In genomic region chr4:2457481-2458295, GRCh38 we compare ENCODE assay signal across 20 cellular contexts. TPM values are rescaled to one million over a fixed set of nuclear protein-coding genes. Genes with fewer than 3 reads are reported as not detected.
DNase-seq lines count a peak whose midpoint lies in the region; ATAC-seq, FAIRE-seq and TF ChIP-seq lines count a peak whose summit lies in the region.
"Had no signal": no experiment of that assay in that cellular context is flagged by ENCODE, and none has a peak within 500 bp of the region (broad histone marks: within the 10 kb centered on the region; RNA-seq: fewer than 3 reads in every experiment).

No MANE protein-coding gene starts in this region.

- peak overlapping the region in 1 of 4 donors; percentile 53 for H3K27ac ChIP-seq in pancreas
- no peak overlapping the region for H3K27ac ChIP-seq in OCI-LY7 (ENCODE audit: low read depth, low read length, poor library complexity, severe bottlenecking)
- H3K27ac ChIP-seq: HL-60, SJSA1 had no signal

- CTCF ChIA-PET in OCI-LY7 (lab: Charles Lee; ENCODE audit: unreplicated experiment), result no interaction called here

- peak overlapping the region; percentile 3 for H3K9ac ChIP-seq in NT2/D1 (ENCODE audit: insufficient read length, low read depth)

- no peak overlapping the region for H2AFZ ChIP-seq in OCI-LY7 (ENCODE audit: low read length)

- no peak overlapping the region for H3K4me2 ChIP-seq in OCI-LY7 (ENCODE audit: low read length)

- ATAC-seq in left colon (peak; percentile 30), pancreas (peak; percentile 83 to 94 (median 88))

- intact Hi-C loops in left colon (cut with DNase I, micrococcal nuclease), result no loop called here
- intact Hi-C loops in pancreas (cut with DNase I), result no loop called here
- intact Hi-C loops in OCI-LY7 (cut with micrococcal nuclease; ENCODE audit: unreplicated experiment), result no loop called here

- no peaks in the 10 kb centered on the region for H3K9me2 ChIP-seq in OCI-LY7 (ENCODE audit: insufficient read depth, low read length)

- peak; percentile 46 for DNase-seq in H7
- DNase-seq in NT2/D1 (ENCODE audit: low read depth, low spot score), result no peak
- no peak for DNase-seq in left colon
- DNase-seq in pancreas, result peak in 5 of 6 donors; percentile 66 to 85 (median 69)
- DNase-seq in stimulated activated CD4-positive, alpha-beta T cell treated with anti-CD3 and anti-CD28 coated beads, Interleukin-4, amount 100 ng/mL, for 4 hours, result no peak
- DNase-seq in NCI-H1930 (lab: John Stamatoyannopoulos, UW), result no peak
- DNase-seq in OCI-LY7 (ENCODE audit: low spot score), result no peak
- DNase-seq in COLO829 (ENCODE audit: low spot score), result no peak
- DNase-seq: Caco-2, GF-D8, NCI-H1694, NCI-H510A treated with DMSO at 0.1 percent for 48 hours, NCI-H774 had no signal

- no peaks in the 10 kb centered on the region for H3K79me2 ChIP-seq in OCI-LY7 (ENCODE audit: insufficient read depth, low read depth, low read length)

- no peaks in the 10 kb centered on the region for H3K36me3 ChIP-seq in H7 (replicated peaks; ENCODE audit: control insufficient read depth, insufficient read depth, low read length)
- no peaks in the 10 kb centered on the region for H3K36me3 ChIP-seq in NT2/D1 (ENCODE audit: insufficient read depth, insufficient read length, low read length)
- H3K36me3 ChIP-seq in pancreas, result no peaks in the 10 kb centered on the region
- no peaks in the 10 kb centered on the region for H3K36me3 ChIP-seq in OCI-LY7 (ENCODE audit: insufficient read depth, low read length)
- H3K36me3 ChIP-seq: BE2C, HAP-1, SJSA1 had no signal

- POLR2A ChIA-PET in OCI-LY7 (lab: Charles Lee), result interaction anchor here (0.6 to 0.7 kb wide), 2 partner anchors 225 to 557 kb away, joined by 3 to 4 read pairs; no protein-coding TSS in a partner anchor

- WGBS in pancreas, 2 donors, result 59 to 72% methylated on average over 24 of the region's 24 CpGs

- BruUV-seq in OCI-LY7 (replicated peaks; lab: Mats Ljungman, UMichigan), result no TSS peak

- FAIRE-seq in pancreas (lab: Jason Lieb, UNC), result no peak
- FAIRE-seq: A204.1, HTR-8/SVneo had no signal

- H3K4me3 ChIP-seq in H7 (ENCODE audit: insufficient read depth, low read depth, low read length), result no peak overlapping the region
- no peak overlapping the region for H3K4me3 ChIP-seq in NT2/D1 (ENCODE audit: insufficient read length, low read depth)
- peak overlapping the region in 1 of 4 donors; percentile 1 for H3K4me3 ChIP-seq in pancreas
- H3K4me3 ChIP-seq in OCI-LY7 (ENCODE audit: low read depth, low read length, poor library complexity, severe bottlenecking), result no peak overlapping the region
- H3K4me3 ChIP-seq: HAP-1, SJSA1 had no signal

- H3K27me3 ChIP-seq in H7 (ENCODE audit: control insufficient read depth, insufficient read depth, low read length), result peaks cover 11% of the 10 kb centered on the region
- peaks cover 14% of the 10 kb centered on the region for H3K27me3 ChIP-seq in NT2/D1 (ENCODE audit: insufficient read depth, insufficient read length)
- H3K27me3 ChIP-seq in pancreas, result no peaks in the 10 kb centered on the region
- H3K27me3 ChIP-seq: BE2C, SJSA1 had no signal

- H3K4me1 ChIP-seq in NT2/D1 (ENCODE audit: insufficient read depth, insufficient read length) (peaks cover 12% of the 10 kb centered on the region), pancreas (peaks cover 0 to 4% (median 3%) of the 10 kb centered on the region in 3 donors), OCI-LY7 (ENCODE audit: insufficient read depth, low read length, poor library complexity, severe bottlenecking) (peaks cover 7% of the 10 kb centered on the region)
- H3K4me1 ChIP-seq: Caco-2 had no signal

- no peak for TF ChIP-seq CTCF in pancreas (IDR thresholded peaks at IDR 0.05)
- no peak for TF ChIP-seq CTCF in OCI-LY7 (conservative IDR thresholded peaks at IDR 0.05; ENCODE audit: low read length)

- H4K20me1 ChIP-seq in OCI-LY7 (ENCODE audit: insufficient read depth, low read length), result no peaks in the 10 kb centered on the region

- no peaks in the 10 kb centered on the region for H3K9me3 ChIP-seq in NT2/D1 (ENCODE audit: insufficient read depth, low read length)
- no peaks in the 10 kb centered on the region for H3K9me3 ChIP-seq in pancreas
- H3K9me3 ChIP-seq in OCI-LY7 (ENCODE audit: low read length), result no peaks in the 10 kb centered on the region
- H3K9me3 ChIP-seq: BE2C, Caco-2, HAP-1, SJSA1 had no signal

RNA-seq across cellular contexts. Expression of gene RNF4, which starts 11.2 kb away (rescaled TPM):
- total RNA-seq in H7 (2014; rRNA removed; shearing (Covaris generic)), result 79.6 and 82.8 TPM in 2 replicates
- total RNA-seq in left colon (10 to 100 TPM; 45.6 to 47.4 TPM), pancreas (10 to 100 TPM; 17.8 to 30.3 (median 25.9) TPM), OCI-LY7 (2022) (76.5 and 77.5 TPM in 2 replicates)
- 10 to 100 TPM; 11.7 to 16.5 TPM for polyA plus RNA-seq in pancreas
- 63.6 and 65.0 TPM in 2 replicates for total RNA-seq in OCI-LY7 (2014; rRNA removed; shearing (Covaris generic))

RNA-seq across cellular contexts. Expression of gene CFAP99, which starts 38.9 kb away (rescaled TPM):
- not detected in 2 replicates for total RNA-seq in H7 (2014; rRNA removed; shearing (Covaris generic))
- total RNA-seq in left colon, result under 1 TPM; 0.46 to 0.73 TPM
- 1 to 10 TPM in 1 of 6 donors, under 1 TPM in 5; 0.28 to 1.1 (median 0.58) TPM for total RNA-seq in pancreas
- polyA plus RNA-seq in pancreas, result 1 to 10 TPM in 1 of 2 donors, under 1 TPM in 1; 0.87 to 1.6 TPM
- not detected in 2 replicates for total RNA-seq in OCI-LY7 (2014; rRNA removed; shearing (Covaris generic))
- not detected in 2 replicates for total RNA-seq in OCI-LY7 (2022)
- total RNA-seq: Caco-2, SJSA1 had no signal
- polyA plus RNA-seq: CD4-positive, CD25-positive, alpha-beta regulatory T cell had no signal

RNA-seq across cellular contexts. Expression of gene ZFYVE28, which starts 39.2 kb away (rescaled TPM):
- 2.1 and 5.7 TPM in 2 replicates for total RNA-seq in H7 (2014; rRNA removed; shearing (Covaris generic))
- total RNA-seq in left colon (10 to 100 TPM; 31.9 to 48.7 TPM), pancreas (1 to 10 TPM; 3.8 to 7.5 (median 5.1) TPM), OCI-LY7 (2022) (0.32 TPM in 1 of 2 replicates, not detected in the other)
- 10 to 100 TPM; 12.1 to 13.4 TPM for polyA plus RNA-seq in pancreas
- total RNA-seq in OCI-LY7 (2014; rRNA removed; shearing (Covaris generic)), result 4.8 TPM in 1 of 2 replicates, not detected in the other

Comparison
In these comparisons a context has a peak if more than half of its experiments do, and no peak if none do; other contexts are left out.
1. DNase-seq: peak in H7 (single experiment) and pancreas (5 of 6); none in NT2/D1 (single experiment), left colon (0 of 2), stimulated activated CD4-positive, alpha-beta T cell treated with anti-CD3 and anti-CD28 coated beads, Interleukin-4, amount 100 ng/mL, for 4 hours (0 of 2), NCI-H1930 (0 of 2), OCI-LY7 (single experiment) and COLO829 (single experiment).